21 cellular contexts compared by ENCODE assay signal in genomic region chr16:70591609-70592008, GRCh38. TPM values are rescaled to one million over a fixed set of nuclear protein-coding genes. Genes with fewer than 3 reads are reported as not detected.
DNase-seq lines count a peak whose midpoint lies in the region; ATAC-seq, FAIRE-seq and TF ChIP-seq lines count a peak whose summit lies in the region.
"Had no signal": no experiment of that assay in that cellular context is flagged by ENCODE, and none has a peak within 500 bp of the region (broad histone marks: within the 10 kb centered on the region; RNA-seq: fewer than 3 reads in every experiment).

No MANE protein-coding gene starts in this region.

- CTCF ChIA-PET in GM12878 (lab: Yijun Ruan, JAX), result interaction anchor here (1.0 kb wide), 1 partner anchor 10 kb away, joined by 3 read pairs; no protein-coding TSS in a partner anchor

- intact Hi-C loops in GM12878 (cut with micrococcal nuclease; ENCODE audit: unreplicated experiment) (loop anchor here (10.0 kb wide), 1 partner anchor 183 kb away; no protein-coding TSS in a partner anchor), sigmoid colon (cut with DNase I) (no loop called here), transverse colon (cut with DNase I; ENCODE audit: low total_unique reads) (no loop called here)

- H3K36me3 ChIP-seq in GM12878 (ENCODE audit: control insufficient read depth in 2 of 2, insufficient read depth in 2 of 2, low read length in 1 of 2) (no peaks in the 10 kb centered on the region), right atrium auricular region (no peaks in the 10 kb centered on the region), sigmoid colon (no peaks in the 10 kb centered on the region), transverse colon (no peaks in the 10 kb centered on the region), H7 (replicated peaks; ENCODE audit: control insufficient read depth, insufficient read depth, low read length) (no peaks in the 10 kb centered on the region)

- BruUV-seq in GM12878 (replicated peaks; lab: Mats Ljungman, UMichigan), result no TSS peak

- no peak overlapping the region for H3K4me3 ChIP-seq in GM12878
- no peak overlapping the region for H3K4me3 ChIP-seq in right atrium auricular region
- no peak overlapping the region for H3K4me3 ChIP-seq in sigmoid colon
- H3K4me3 ChIP-seq in transverse colon, result no peak overlapping the region
- H3K4me3 ChIP-seq in H7 (ENCODE audit: insufficient read depth, low read depth, low read length), result no peak overlapping the region

- H3K9me3 ChIP-seq in GM12878 (replicated peaks; ENCODE audit: control insufficient read depth, insufficient read depth, low read length), result no peaks in the 10 kb centered on the region
- no peaks in the 10 kb centered on the region for H3K9me3 ChIP-seq in right atrium auricular region
- H3K9me3 ChIP-seq in sigmoid colon, result no peaks in the 10 kb centered on the region
- no peaks in the 10 kb centered on the region for H3K9me3 ChIP-seq in transverse colon

- WGBS in GM12878 (ENCODE audit: insufficient coverage, insufficient replicate concordance, low lambda C conversion rate, missing lambda C conversion rate), result 42% methylated on average over 4 of the region's 4 CpGs
- WGBS in sigmoid colon, 2 donors, result 48 to 75% methylated on average over 4 of the region's 4 CpGs
- WGBS in transverse colon (ENCODE audit: low coverage in 1 of 2), 2 donors, result 43% methylated on average over 4 of the region's 4 CpGs; no CpG with 5 or more reads in 1 of the 2 donors

- H3K4me1 ChIP-seq in GM12878 (ENCODE audit: control insufficient read depth, insufficient read depth, low read length), result no peaks in the 10 kb centered on the region
- peaks cover 0 to 36% of the 10 kb centered on the region in 2 donors for H3K4me1 ChIP-seq in right atrium auricular region
- peaks cover 0 to 54% (median 44%) of the 10 kb centered on the region in 4 donors for H3K4me1 ChIP-seq in sigmoid colon
- peaks cover 7 to 37% (median 11%) of the 10 kb centered on the region in 4 donors for H3K4me1 ChIP-seq in transverse colon

- no peaks in the 10 kb centered on the region for H4K20me1 ChIP-seq in GM12878 (ENCODE audit: control insufficient read depth, insufficient read depth)

- no peak for FAIRE-seq in GM12878 (lab: Jason Lieb, UNC)
- FAIRE-seq: TTC549 had no signal

- TF ChIP-seq POLR2A in GM12878 (IDR thresholded peaks at IDR 0.05; ENCODE audit: low read depth, low read length) (no peak), sigmoid colon (IDR thresholded peaks at IDR 0.05) (no peak), transverse colon (IDR thresholded peaks at IDR 0.05) (no peak)

- ATAC-seq in GM12878 (peak; percentile 24; the same call in 2 of the 3 replicates), HG03457 (IDR thresholded peaks at IDR 0.05; ENCODE audit: unreplicated experiment) (no peak)
- ATAC-seq: activated CD4-positive, alpha-beta T cell treated with anti-CD3 and anti-CD28 coated beads for 36 hours; activated CD8-positive, alpha-beta memory T cell treated with anti-CD3 and anti-CD28 coated beads, Interleukin-2, amount 10 ng/mL, durations not matched to agents 7 days and 5 days had no signal

- H3K27me3 ChIP-seq in GM12878 (replicated peaks in 1 of 2; ENCODE audit: control insufficient read depth in 2 of 2, insufficient read depth in 2 of 2, low read length in 1 of 2) (peaks cover 0 to 1% of the 10 kb centered on the region in 2 experiments; a peak in 1 of 4 replicates), right atrium auricular region (no peaks in the 10 kb centered on the region), sigmoid colon (no peaks in the 10 kb centered on the region), transverse colon (no peaks in the 10 kb centered on the region), H7 (ENCODE audit: control insufficient read depth, insufficient read depth, low read length) (no peaks in the 10 kb centered on the region)

- H2AFZ ChIP-seq in GM12878 (ENCODE audit: control insufficient read depth, low read depth, low read length), result no peak overlapping the region

- DNase-seq in GM12878 (ENCODE audit: low read depth, low spot score) (no peak), right atrium auricular region (ENCODE audit: low spot score) (no peak), sigmoid colon (no peak), transverse colon (no peak), SIG-M5 (lab: John Stamatoyannopoulos, UW) (no peak), H7 (no peak), HT-29 (ENCODE audit: low spot score) (no peak)
- DNase-seq: activated CD4-positive, alpha-beta T cell treated with anti-CD3 and anti-CD28 coated beads for 36 hours; activated CD8-positive, alpha-beta memory T cell treated with anti-CD3 and anti-CD28 coated beads, Interleukin-2, amount 10 ng/mL, durations not matched to agents 7 days and 5 days; activated gamma-delta T cell; NCI-H1930; NCI-H446; NK-92 treated with Interleukin-12 subunit alpha and Interleukin-12 subunit beta, amount 100 ng/mL, for 24 hours; RPMI8226; stimulated activated CD8-positive, alpha-beta memory T cell treated with anti-CD3 and anti-CD28 coated beads, Interleukin-4, amount 100 ng/mL, for 48 hours; SW 1271; trophoblast cell had no signal

- H3K27ac ChIP-seq in GM12878 (ENCODE audit: control insufficient read depth, insufficient read depth) (no peak overlapping the region), right atrium auricular region (peak overlapping the region; percentile 30 to 39), sigmoid colon (peak overlapping the region; percentile 55 to 68 (median 62)), transverse colon (peak overlapping the region; percentile 32 to 57 (median 48))

- TF ChIP-seq CTCF in GM12878 (IDR thresholded peaks at IDR 0.05 in 2 of 3, conservative IDR thresholded peaks at IDR 0.05 in 1 of 3; ENCODE audit: control insufficient read depth in 2 of 3, extremely low read depth in 1 of 3, insufficient read depth in 1 of 3, low read depth in 3 of 3, low read length in 3 of 3) (no peak), right atrium auricular region (IDR thresholded peaks at IDR 0.05) (no peak), sigmoid colon (IDR thresholded peaks at IDR 0.05) (no peak), transverse colon (IDR thresholded peaks at IDR 0.05) (no peak)

- in situ Hi-C loops in GM12878 (cut with MboI), result no loop called here
- in situ Hi-C loops in transverse colon (cut with MboI; ENCODE audit: low pct_ligation_motif_present in 1 of 4, low pct_unique_long_range_greater_than_20kb in 1 of 4, low sequenced_read_pairs in 3 of 4), result no loop called here

- H3K79me2 ChIP-seq in GM12878 (ENCODE audit: control insufficient read depth, insufficient read depth, low read length), result no peaks in the 10 kb centered on the region

- TF ChIP-seq RAD21 in GM12878 (IDR thresholded peaks at IDR 0.05; ENCODE audit: insufficient read depth, low read depth, low read length), result no peak

- RAD21 ChIA-PET in GM12878 (lab: Charles Lee; ENCODE audit: unreplicated experiment), result no interaction called here

- POLR2A ChIA-PET in GM12878 (lab: Charles Lee), result interaction anchor here (0.6 kb wide), 1 partner anchor 160 kb away, joined by 5 read pairs; no protein-coding TSS in a partner anchor

- no peak overlapping the region for H3K4me2 ChIP-seq in GM12878 (ENCODE audit: control insufficient read depth, insufficient read depth)

- TF ChIP-seq EP300 in GM12878 (IDR thresholded peaks at IDR 0.05; ENCODE audit: borderline replicate concordance in 1 of 2, control insufficient read depth in 1 of 2, low read depth in 2 of 2, low read length in 2 of 2) (no peak), sigmoid colon (IDR thresholded peaks at IDR 0.05) (no peak), transverse colon (IDR thresholded peaks at IDR 0.05; ENCODE audit: low read depth) (no peak)

- H3K9ac ChIP-seq in GM12878 (ENCODE audit: control insufficient read depth, insufficient read depth, low read length), result no peak overlapping the region

- SMC1A ChIA-PET in GM12878 (lab: Charles Lee; ENCODE audit: uncharacterized antibody, unreplicated experiment), result interaction anchor here (0.7 kb wide), 1 partner anchor 83 kb away, joined by 3 read pairs; no protein-coding TSS in a partner anchor

TF ChIP-seq in GM12878, 131 proteins besides CTCF, POLR2A, EP300 and RAD21 (continues in another document):
- TF ChIP-seq SPI1 (IDR thresholded peaks at IDR 0.05; ENCODE audit: borderline replicate concordance, insufficient read depth, low read depth, low read length), result no peak
- TF ChIP-seq RBBP5 (conservative IDR thresholded peaks at IDR 0.05), result no peak
- TF ChIP-seq SRF (IDR thresholded peaks at IDR 0.05; ENCODE audit: low read depth in 2 of 2, low read length in 2 of 2), result no peak
- TF ChIP-seq EED (IDR thresholded peaks at IDR 0.05; ENCODE audit: low read depth), result no peak
- TF ChIP-seq EGR1 (IDR thresholded peaks at IDR 0.05; ENCODE audit: borderline replicate concordance in 1 of 2, low read depth in 2 of 2, low read length in 2 of 2), result no peak
- TF ChIP-seq ZNF217 (IDR thresholded peaks at IDR 0.05), result no peak
- no peak for TF ChIP-seq RELA (IDR thresholded peaks at IDR 0.05; ENCODE audit: borderline replicate concordance, partially characterized antibody)
- no peak for TF ChIP-seq CHD2 (IDR thresholded peaks at IDR 0.05; ENCODE audit: borderline replicate concordance, low read depth, low read length)
- no peak for TF ChIP-seq CREM (IDR thresholded peaks at IDR 0.05; ENCODE audit: low read depth)

RNA-seq across cellular contexts. Expression of gene IL34, which starts 54.8 kb away (rescaled TPM):
- total RNA-seq in GM12878 (2013; cell fraction: nucleolus; rRNA removed), result not detected in 2 replicates
- total RNA-seq in GM12878 (2014; rRNA removed), result 0.65 TPM in 1 of 2 replicates, not detected in the other
- not detected in 2 replicates for total RNA-seq in GM12878 (2014; rRNA removed; fragmentation: Illumina TruSeq; extraction: Trizol)
- not detected in 2 replicates for total RNA-seq in GM12878 (2021)
- polyA plus RNA-seq in GM12878 (2011; ENCODE audit: low read depth), result not detected
- polyA plus RNA-seq in GM12878 (2011; rRNA removed), result not detected in 2 replicates
- polyA plus RNA-seq in GM12878 (2011; cell fraction: cytosol; rRNA removed), result 0.09 TPM in 1 of 2 replicates, not detected in the other
- polyA plus RNA-seq in GM12878 (2011; cell fraction: nucleus; rRNA removed), result not detected in 2 replicates
- 0.08 TPM in 1 of 2 replicates, not detected in the other for polyA plus RNA-seq in GM12878 (2012)
- polyA plus RNA-seq in GM12878 (2014; fragmentation: Illumina TruSeq; extraction: Trizol), result 0.40 TPM in 1 of 2 replicates, not detected in the other
- polyA plus RNA-seq in GM12878 (2014; fragmentation: Nextera tagmentation; extraction: Ambion mirVana), result not detected
- 0.27 TPM in 1 of 2 replicates, not detected in the other for polyA plus RNA-seq in GM12878 (2014; rRNA removed)
- polyA plus RNA-seq in GM12878 (2016; fragmentation: Nextera tagmentation; extraction: Ambion mirVana), result not detected
- polyA minus RNA-seq in GM12878 (2011; rRNA and poly(A)+ RNA removed), result not detected in 2 replicates
- polyA minus RNA-seq in GM12878 (2011; cell fraction: cytosol; rRNA and poly(A)+ RNA removed), result not detected in 2 replicates
- not detected in 2 replicates for polyA minus RNA-seq in GM12878 (2011; cell fraction: nucleus; rRNA and poly(A)+ RNA removed)
- 1 to 10 TPM in 1 of 2 donors, under 1 TPM in 1; 0.39 to 2.2 TPM for total RNA-seq in right atrium auricular region
- total RNA-seq in sigmoid colon, result 1 to 10 TPM in 3 of 4 donors, not detected in 1; 3.6 to 5.4 (median 4.6) TPM
- 1 to 10 TPM in 2 of 3 donors, not detected in 1; 1.8 to 5.5 TPM for polyA plus RNA-seq in sigmoid colon
- 1 to 10 TPM in 2 of 4 donors, not detected in 2; 1.1 to 1.4 TPM for total RNA-seq in transverse colon
- 8.5 and 8.8 TPM in 2 replicates for total RNA-seq in H7 (2014; rRNA removed; shearing (Covaris generic))
- 9.1 and 11.5 TPM in 2 replicates for total RNA-seq in HT-29 (2014; rRNA removed; shearing (Covaris generic))
- total RNA-seq: activated CD4-positive, alpha-beta T cell treated with anti-CD3 and anti-CD28 coated beads for 36 hours; activated CD8-positive, alpha-beta memory T cell treated with anti-CD3 and anti-CD28 coated beads, Interleukin-2, amount 10 ng/mL, durations not matched to agents 7 days and 5 days; H4 had no signal
- polyA plus RNA-seq: IgD-negative memory B cell had no signal
